ENCODE assay signal across 17 cellular contexts in the genomic region with DNA sequence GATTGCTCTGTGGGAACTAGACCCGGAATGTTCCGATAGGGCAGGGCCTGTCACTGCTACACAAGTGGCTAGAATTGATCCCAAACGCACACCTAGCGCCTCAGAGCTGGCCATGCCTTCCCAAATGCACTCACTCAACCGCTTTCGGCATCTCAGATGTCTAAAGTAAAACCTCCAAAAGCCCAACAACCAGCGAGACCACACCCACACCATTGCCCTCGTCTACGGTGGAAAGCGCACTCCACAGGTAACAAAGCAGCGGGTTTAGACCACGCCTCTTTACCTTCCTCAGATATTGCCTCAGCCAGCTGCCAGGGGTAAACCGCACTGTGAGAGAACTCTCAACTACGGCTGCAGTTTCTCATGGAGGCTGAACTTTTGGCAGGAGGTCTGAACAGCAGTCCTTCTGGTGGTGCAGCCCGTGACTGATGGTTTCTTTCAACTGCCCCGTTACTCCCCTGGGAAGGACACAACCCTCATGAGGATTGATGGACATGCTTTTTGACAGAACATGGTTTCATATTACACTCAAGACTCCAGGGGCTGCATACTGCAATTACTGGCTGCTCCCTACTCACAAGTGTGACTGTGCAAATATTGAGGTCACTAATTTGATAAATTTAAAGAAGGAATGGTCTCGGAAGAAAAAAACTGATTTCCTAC. TPM values are rescaled to one million over a fixed set of nuclear protein-coding genes. Genes with fewer than 3 reads are reported as not detected.
A peak's percentile ranks its signal among the peaks of the same experiment; 100 is the strongest.
DNase-seq lines count a peak whose midpoint lies in the region; FAIRE-seq and TF ChIP-seq lines count a peak whose summit lies in the region.
"Had no signal": no experiment of that assay in that cellular context is flagged by ENCODE, and none has a peak within 500 bp of the region (broad histone marks: within the 10 kb centered on the region; RNA-seq: fewer than 3 reads in every experiment).

No MANE protein-coding gene starts in this region.

- H3K27ac Mint-ChIP-seq in activated T-helper 1 cell treated with anti-CD3 and anti-CD28 coated beads, Interleukin-12 subunit alpha, Interleukin-12 subunit beta, Interleukin-2, Interleukin-4 antibody, amounts not matched to agents 30 ng/mL and 10 ng/mL and 1 ng/mL, durations not matched to agents 14 hours and 24 hours and 36 hours, result peak overlapping the region; percentile 73
- H3K27ac Mint-ChIP-seq: activated CD8-positive, alpha-beta memory T cell treated with anti-CD3 and anti-CD28 coated beads, Interleukin-2, amount 10 ng/mL, durations not matched to agents 7 days and 5 days had no signal

- POLR2A ChIA-PET in A673 (lab: Charles Lee; ENCODE audit: low non-redundant PET), result no interaction called here

- FAIRE-seq in GM12891 (lab: Jason Lieb, UNC), result peak; percentile 31

- no peaks in the 10 kb centered on the region for H3K27me3 ChIP-seq in A673 (replicated peaks; ENCODE audit: insufficient read depth, low read depth, low read length, poor library complexity)

- no peak overlapping the region for H3K27ac ChIP-seq in A673 (ENCODE audit: low read depth, low read length, poor library complexity, severe bottlenecking)
- H3K27ac ChIP-seq: C4-2B had no signal

- H3K4me3 Mint-ChIP-seq in activated T-helper 1 cell treated with anti-CD3 and anti-CD28 coated beads, Interleukin-12 subunit alpha, Interleukin-12 subunit beta, Interleukin-2, Interleukin-4 antibody, amounts not matched to agents 30 ng/mL and 10 ng/mL and 1 ng/mL, durations not matched to agents 14 hours and 24 hours and 36 hours, result no peak overlapping the region
- H3K4me3 Mint-ChIP-seq: activated CD8-positive, alpha-beta memory T cell treated with anti-CD3 and anti-CD28 coated beads, Interleukin-2, amount 10 ng/mL, durations not matched to agents 7 days and 5 days had no signal

- no peak overlapping the region for H3K4me3 ChIP-seq in A673 (ENCODE audit: low read depth, low read length, poor library complexity, severe bottlenecking)

- H3K27me3 Mint-ChIP-seq in activated T-helper 1 cell treated with anti-CD3 and anti-CD28 coated beads, Interleukin-12 subunit alpha, Interleukin-12 subunit beta, Interleukin-2, Interleukin-4 antibody, amounts not matched to agents 30 ng/mL and 10 ng/mL and 1 ng/mL, durations not matched to agents 14 hours and 24 hours and 36 hours (ENCODE audit: insufficient read depth), result no peaks in the 10 kb centered on the region
- H3K27me3 Mint-ChIP-seq: activated CD8-positive, alpha-beta memory T cell treated with anti-CD3 and anti-CD28 coated beads, Interleukin-2, amount 10 ng/mL, durations not matched to agents 7 days and 5 days had no signal

- H3K36me3 ChIP-seq in A673 (ENCODE audit: insufficient read depth, low read length, poor library complexity, severe bottlenecking), result peaks cover 16% of the 10 kb centered on the region

- DNase-seq in A673 (ENCODE audit: low spot score), result peak; percentile 74
- DNase-seq in GM12891 (ENCODE audit: insufficient read length, low spot score), result no peak
- peak; percentile 77 for DNase-seq in NCI-H1105 treated with DMSO at 0.1 percent for 48 hours (lab: John Stamatoyannopoulos, UW)
- no peak for DNase-seq in activated T-helper 1 cell treated with anti-CD3 and anti-CD28 coated beads, Interleukin-12 subunit alpha, Interleukin-12 subunit beta, Interleukin-2, Interleukin-4 antibody, amounts not matched to agents 30 ng/mL and 10 ng/mL and 1 ng/mL, durations not matched to agents 14 hours and 24 hours and 36 hours (ENCODE audit: low spot score)
- DNase-seq in activated gamma-delta T cell (lab: John Stamatoyannopoulos, UW), result no peak
- DNase-seq in RPMI8226, result no peak
- no peak for DNase-seq in EL
- DNase-seq in germinal center (ENCODE audit: low spot score), result no peak
- DNase-seq: activated CD8-positive, alpha-beta memory T cell treated with anti-CD3 and anti-CD28 coated beads, Interleukin-2, amount 10 ng/mL, durations not matched to agents 7 days and 5 days; aorta; GDM1; NCI-H1930; stimulated activated naive CD4-positive, alpha-beta T cell; T-helper 9 cell had no signal

- TF ChIP-seq POLR2A in GM12891 (IDR thresholded peaks at IDR 0.05; ENCODE audit: low read depth, low read length), result no peak

- intact Hi-C loops in A673 (cut with micrococcal nuclease; ENCODE audit: unreplicated experiment), result no loop called here
- intact Hi-C loops in activated T-helper 1 cell treated with anti-CD3 and anti-CD28 coated beads, Interleukin-12 subunit alpha, Interleukin-12 subunit beta, Interleukin-2, Interleukin-4 antibody, amounts not matched to agents 30 ng/mL and 10 ng/mL and 1 ng/mL, durations not matched to agents 14 hours and 24 hours and 36 hours (cut with micrococcal nuclease), result no loop called here

- no TSS peak for BruUV-seq in A673 (replicated peaks; lab: Mats Ljungman, UMichigan)

- H3K9me3 ChIP-seq in A673 (ENCODE audit: low read depth, low read length, poor library complexity, severe bottlenecking), result no peaks in the 10 kb centered on the region

- peaks cover 29% of the 10 kb centered on the region for H3K4me1 ChIP-seq in A673 (ENCODE audit: insufficient read depth, low read length, poor library complexity, severe bottlenecking)

- H3K4me1 Mint-ChIP-seq in activated T-helper 1 cell treated with anti-CD3 and anti-CD28 coated beads, Interleukin-12 subunit alpha, Interleukin-12 subunit beta, Interleukin-2, Interleukin-4 antibody, amounts not matched to agents 30 ng/mL and 10 ng/mL and 1 ng/mL, durations not matched to agents 14 hours and 24 hours and 36 hours (ENCODE audit: low read depth), result peaks cover 35% of the 10 kb centered on the region

- H3K9me3 Mint-ChIP-seq in activated T-helper 1 cell treated with anti-CD3 and anti-CD28 coated beads, Interleukin-12 subunit alpha, Interleukin-12 subunit beta, Interleukin-2, Interleukin-4 antibody, amounts not matched to agents 30 ng/mL and 10 ng/mL and 1 ng/mL, durations not matched to agents 14 hours and 24 hours and 36 hours, result no peaks in the 10 kb centered on the region

- no peak for TF ChIP-seq CTCF in A673 (conservative IDR thresholded peaks at IDR 0.05; ENCODE audit: low read depth, low read length)

- CTCF ChIA-PET in A673 (lab: Charles Lee), result interaction anchor here (1.5 kb wide), 1 partner anchor 79 kb away, joined by 4 read pairs; no protein-coding TSS in a partner anchor

- H3K36me3 Mint-ChIP-seq in activated T-helper 1 cell treated with anti-CD3 and anti-CD28 coated beads, Interleukin-12 subunit alpha, Interleukin-12 subunit beta, Interleukin-2, Interleukin-4 antibody, amounts not matched to agents 30 ng/mL and 10 ng/mL and 1 ng/mL, durations not matched to agents 14 hours and 24 hours and 36 hours (ENCODE audit: low read depth), result peaks cover 25% of the 10 kb centered on the region

TF ChIP-seq in GM12891, 5 proteins besides CTCF, POLR2A, EP300 and RAD21:
- TF ChIP-seq PAX5 (IDR thresholded peaks at IDR 0.05; ENCODE audit: insufficient read depth, low read length, severe bottlenecking) (no peak), SPI1 (IDR thresholded peaks at IDR 0.05; ENCODE audit: low read depth, low read length) (no peak), POLR2AphosphoS5 (IDR thresholded peaks at IDR 0.05; ENCODE audit: low read depth, low read length) (no peak), POU2F2 (IDR thresholded peaks at IDR 0.05; ENCODE audit: low read depth, low read length) (no peak), TAF1 (IDR thresholded peaks at IDR 0.05; ENCODE audit: low read depth, low read length) (no peak)

RNA-seq across cellular contexts. Expression of gene USP7, which starts 34.5 kb away (rescaled TPM):
- total RNA-seq in A673 (2021), result 228 and 233 TPM in 2 replicates
- 52.5 TPM for polyA plus RNA-seq in GM12891 (2012; ENCODE audit: low read depth, missing spikeins)
- total RNA-seq in activated T-helper 1 cell treated with anti-CD3 and anti-CD28 coated beads, Interleukin-12 subunit alpha, Interleukin-12 subunit beta, Interleukin-2, Interleukin-4 antibody, amounts not matched to agents 30 ng/mL and 10 ng/mL and 1 ng/mL, durations not matched to agents 14 hours and 24 hours and 36 hours, result 184 and 188 TPM in 2 replicates

RNA-seq across cellular contexts. Expression of gene LITAFD, which starts 47.1 kb away (rescaled TPM):
- total RNA-seq in A673 (2021), result not detected in 2 replicates
- 0.09 TPM for polyA plus RNA-seq in GM12891 (2012; ENCODE audit: low read depth, missing spikeins)
- not detected in 2 replicates for total RNA-seq in activated T-helper 1 cell treated with anti-CD3 and anti-CD28 coated beads, Interleukin-12 subunit alpha, Interleukin-12 subunit beta, Interleukin-2, Interleukin-4 antibody, amounts not matched to agents 30 ng/mL and 10 ng/mL and 1 ng/mL, durations not matched to agents 14 hours and 24 hours and 36 hours
- total RNA-seq: activated CD8-positive, alpha-beta memory T cell treated with anti-CD3 and anti-CD28 coated beads, Interleukin-2, amount 10 ng/mL, durations not matched to agents 7 days and 5 days; aorta; IMR-90; pulmonary artery endothelial cell had no signal
- polyA plus RNA-seq: aorta, IMR-90 had no signal

Comparison
In these comparisons a context has a peak if more than half of its experiments do, and no peak if none do; other contexts are left out.
1. DNase-seq: peak in A673 (single experiment) and NCI-H1105 treated with DMSO at 0.1 percent for 48 hours (single experiment); none in GM12891 (single experiment), activated T-helper 1 cell treated with anti-CD3 and anti-CD28 coated beads, Interleukin-12 subunit alpha, Interleukin-12 subunit beta, Interleukin-2, Interleukin-4 antibody, amounts not matched to agents 30 ng/mL and 10 ng/mL and 1 ng/mL, durations not matched to agents 14 hours and 24 hours and 36 hours (single experiment), activated gamma-delta T cell (single experiment), RPMI8226 (single experiment), EL (single experiment) and germinal center (single experiment).